Comparison of ENCODE assay signal across 11 cellular contexts in the genomic region with DNA sequence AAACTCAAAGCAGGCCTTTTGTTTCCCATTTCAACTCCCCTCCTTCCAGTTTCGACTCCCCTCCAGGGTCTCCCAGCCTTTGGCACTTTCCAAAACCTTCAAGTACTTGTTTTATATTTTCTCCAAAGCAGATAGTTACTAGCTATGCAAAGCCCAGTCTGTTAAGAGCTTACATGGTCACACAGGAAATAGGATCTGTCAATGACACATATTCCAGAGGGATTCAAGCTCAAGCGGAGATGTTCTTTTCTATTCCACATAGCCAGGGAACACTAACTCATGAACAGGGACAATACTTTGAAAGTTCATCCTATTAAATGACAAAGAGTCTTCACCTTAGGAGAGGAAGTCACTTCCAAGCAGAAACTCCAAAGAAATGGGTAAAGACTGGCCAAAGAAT. TPM values are rescaled to one million over a fixed set of nuclear protein-coding genes. Genes with fewer than 3 reads are reported as not detected.
DNase-seq lines count a peak whose midpoint lies in the region; ATAC-seq and TF ChIP-seq lines count a peak whose summit lies in the region.
"Had no signal": no experiment of that assay in that cellular context is flagged by ENCODE, and none has a peak within 500 bp of the region (broad histone marks: within the 10 kb centered on the region; RNA-seq: fewer than 3 reads in every experiment).

No MANE protein-coding gene starts in this region.

- no peak for TF ChIP-seq CTCF in SK-N-SH (IDR thresholded peaks at IDR 0.05)
- no peak for TF ChIP-seq CTCF in fibroblast of mammary gland (conservative IDR thresholded peaks at IDR 0.05; ENCODE audit: control insufficient read depth, insufficient read depth, low read depth, low read length)

- TF ChIP-seq EP300 in SK-N-SH (IDR thresholded peaks at IDR 0.05; ENCODE audit: borderline replicate concordance in 1 of 2, low read depth in 1 of 2, low read length in 1 of 2), result no peak

- no peak overlapping the region for H3K4me3 ChIP-seq in SK-N-SH (ENCODE audit: low read depth in 2 of 2, low read length in 1 of 2)
- no peak overlapping the region for H3K4me3 ChIP-seq in fibroblast of mammary gland (ENCODE audit: control insufficient read depth, low read depth, low read length)

- H3K27me3 ChIP-seq in SK-N-SH (ENCODE audit: insufficient read depth), result no peaks in the 10 kb centered on the region

- H3K79me2 ChIP-seq in SK-N-SH (ENCODE audit: insufficient read depth), result peaks cover 68% of the 10 kb centered on the region

- TF ChIP-seq RAD21 in SK-N-SH (IDR thresholded peaks at IDR 0.05; ENCODE audit: low read length), result no peak

- H3K27me3 Mint-ChIP-seq in immature natural killer cell (ENCODE audit: low read depth in 3 of 3), result no peaks in the 10 kb centered on the region

- peak overlapping the region in 1 of 2 experiments; percentile 88; a peak in 2 of 4 replicates for H3K27ac ChIP-seq in SK-N-SH (ENCODE audit: low read depth in 2 of 2, low read length in 1 of 2)
- H3K27ac ChIP-seq: WERI-Rb-1 had no signal

- H3K4me2 ChIP-seq in SK-N-SH, result peak overlapping the region; percentile 68

- H3F3A ChIP-seq in SK-N-SH (replicated peaks; ENCODE audit: insufficient read depth), result peaks cover 19% of the 10 kb centered on the region

- no peaks in the 10 kb centered on the region for H3K9me3 ChIP-seq in SK-N-SH

- peak overlapping the region; percentile 47; the same call in 1 of the 2 replicates for H3K9ac ChIP-seq in SK-N-SH

- no peaks in the 10 kb centered on the region for H3K9me3 Mint-ChIP-seq in activated naive CD4-positive, alpha-beta T cell treated with anti-CD3 and anti-CD28 coated beads, Interleukin-2, amount 50 U/mL, for 72 hours
- no peaks in the 10 kb centered on the region for H3K9me3 Mint-ChIP-seq in stimulated activated effector memory CD8-positive, alpha-beta T cell treated with anti-CD3 and anti-CD28 coated beads, Interleukin-12 subunit alpha, Interleukin-12 subunit beta, amount 100 ng/mL, for 72 hours
- no peaks in the 10 kb centered on the region for H3K9me3 Mint-ChIP-seq in immature natural killer cell
- H3K9me3 Mint-ChIP-seq: mesothelial cell of epicardium had no signal

- H3K36me3 ChIP-seq in SK-N-SH (replicated peaks in 1 of 2; ENCODE audit: control insufficient read depth in 1 of 2, insufficient read depth in 2 of 2, low read length in 1 of 2), result peaks cover 0 to 6% of the 10 kb centered on the region in 2 experiments
- H3K36me3 ChIP-seq: WERI-Rb-1 had no signal

- 0 out of 2 replicates have a peak, but pooled peaks cover 5% of the 10 kb centered on the region for H4K20me1 ChIP-seq in SK-N-SH (ENCODE audit: insufficient read depth)

- POLR2A ChIA-PET in SK-N-SH (lab: Yijun Ruan, JAX), result interaction anchor here (0.6 kb wide), 1 partner anchor 13 kb away, joined by 3 read pairs; no protein-coding TSS in a partner anchor

- H3K4me1 ChIP-seq in SK-N-SH (ENCODE audit: control insufficient read depth in 1 of 2, insufficient read depth in 2 of 2, low read depth in 1 of 2, low read length in 1 of 2), result peaks cover 0 to 16% of the 10 kb centered on the region in 2 experiments

- 94% methylated on average over 2 of the region's 2 CpGs for WGBS in SK-N-SH (ENCODE audit: low lambda C conversion rate)

- H2AFZ ChIP-seq in SK-N-SH (ENCODE audit: low read depth), result no peak overlapping the region

- CTCF ChIA-PET in SK-N-SH (lab: Yijun Ruan, JAX), result interaction anchor here (0.6 kb wide), 1 partner anchor 159 kb away, joined by 3 read pairs; no protein-coding TSS in a partner anchor

- no peak overlapping the region for H3K4me3 Mint-ChIP-seq in stimulated activated effector memory CD8-positive, alpha-beta T cell treated with anti-CD3 and anti-CD28 coated beads, Interleukin-12 subunit alpha, Interleukin-12 subunit beta, amount 100 ng/mL, for 72 hours
- H3K4me3 Mint-ChIP-seq in immature natural killer cell, result no peak overlapping the region
- H3K4me3 Mint-ChIP-seq: mesothelial cell of epicardium had no signal

- H3K36me3 Mint-ChIP-seq in activated naive CD4-positive, alpha-beta T cell treated with anti-CD3 and anti-CD28 coated beads, Interleukin-2, amount 50 U/mL, for 72 hours, result peaks cover 14 to 51% of the 10 kb centered on the region in 2 donors
- H3K36me3 Mint-ChIP-seq in stimulated activated effector memory CD8-positive, alpha-beta T cell treated with anti-CD3 and anti-CD28 coated beads, Interleukin-12 subunit alpha, Interleukin-12 subunit beta, amount 100 ng/mL, for 72 hours, result peaks cover 6% of the 10 kb centered on the region
- peaks cover 4 to 19% (median 10%) of the 10 kb centered on the region in 3 donors for H3K36me3 Mint-ChIP-seq in immature natural killer cell

- no peaks in the 10 kb centered on the region for H3K9me2 ChIP-seq in SK-N-SH

- DNase-seq in activated naive CD4-positive, alpha-beta T cell treated with anti-CD3 and anti-CD28 coated beads, Interleukin-2, amount 50 U/mL, for 72 hours (ENCODE audit: low spot score in 2 of 2), result no peak
- no peak for DNase-seq in activated naive CD4-positive, alpha-beta T cell (lab: John Stamatoyannopoulos, UW)
- no peak for DNase-seq in SK-N-SH
- DNase-seq in fibroblast of mammary gland (ENCODE audit: low read depth), result peak; percentile 61
- no peak for DNase-seq in stimulated activated effector memory CD8-positive, alpha-beta T cell treated with anti-CD3 and anti-CD28 coated beads, Interleukin-12 subunit alpha, Interleukin-12 subunit beta, amount 100 ng/mL, for 72 hours (ENCODE audit: low spot score in 2 of 2)
- no peak for DNase-seq in immature natural killer cell
- no peak for DNase-seq in hippocampal formation (lab: John Stamatoyannopoulos, UW)
- DNase-seq in NCI-H2227 treated with DMSO at 0.1 percent for 48 hours (lab: John Stamatoyannopoulos, UW), result no peak
- DNase-seq: activated T-cell treated with anti-CD3 and anti-CD28 coated beads for 4 hours, WERI-Rb-1 had no signal

- H3K4me1 Mint-ChIP-seq in stimulated activated effector memory CD8-positive, alpha-beta T cell treated with anti-CD3 and anti-CD28 coated beads, Interleukin-12 subunit alpha, Interleukin-12 subunit beta, amount 100 ng/mL, for 72 hours, result peaks cover 23% of the 10 kb centered on the region
- H3K4me1 Mint-ChIP-seq in immature natural killer cell, result peaks cover 37 to 74% of the 10 kb centered on the region in 2 donors
- H3K4me1 Mint-ChIP-seq: mesothelial cell of epicardium had no signal

- ATAC-seq in activated naive CD4-positive, alpha-beta T cell treated with anti-CD3 and anti-CD28 coated beads, Interleukin-2, amount 50 U/mL, for 72 hours, result no peak
- ATAC-seq in stimulated activated effector memory CD8-positive, alpha-beta T cell treated with anti-CD3 and anti-CD28 coated beads, Interleukin-12 subunit alpha, Interleukin-12 subunit beta, amount 100 ng/mL, for 72 hours, result no peak

- H3K27ac Mint-ChIP-seq in activated naive CD4-positive, alpha-beta T cell treated with anti-CD3 and anti-CD28 coated beads, Interleukin-2, amount 50 U/mL, for 72 hours, result peak overlapping the region; percentile 77 to 89
- H3K27ac Mint-ChIP-seq in stimulated activated effector memory CD8-positive, alpha-beta T cell treated with anti-CD3 and anti-CD28 coated beads, Interleukin-12 subunit alpha, Interleukin-12 subunit beta, amount 100 ng/mL, for 72 hours, result peak overlapping the region; percentile 76
- H3K27ac Mint-ChIP-seq in immature natural killer cell, result peak overlapping the region in 2 of 6 donors; percentile 55 to 78
- H3K27ac Mint-ChIP-seq: mesothelial cell of epicardium had no signal

TF ChIP-seq in SK-N-SH, 30 proteins besides CTCF, POLR2A, EP300 and RAD21:
- TF ChIP-seq FOXJ3 (CRISPR knock-in tag; IDR thresholded peaks at IDR 0.05), result no peak
TF ChIP-seq in SK-N-SH: peak in this region for 0.

RNA-seq across cellular contexts. Expression of a gene that starts 18.6 kb away (rescaled TPM):
- total RNA-seq in activated naive CD4-positive, alpha-beta T cell treated with anti-CD3 and anti-CD28 coated beads, Interleukin-2, amount 50 U/mL, for 72 hours, result 10 to 100 TPM; 48.1 to 70.6 TPM
- polyA plus RNA-seq in SK-N-SH (2012; rRNA removed), result 20.2 and 23.3 TPM in 2 replicates
- 33.0 and 37.3 TPM in 2 replicates for polyA plus RNA-seq in SK-N-SH (2012; cell fraction: cytosol; rRNA removed)
- polyA plus RNA-seq in SK-N-SH (2012; cell fraction: nucleus; rRNA removed), result 6.8 and 12.7 TPM in 2 replicates
- 10 to 100 TPM; 49.4 to 67.1 (median 58.2) TPM for polyA plus RNA-seq in immature natural killer cell
